Comparison of ENCODE assay signal across 9 cellular contexts in the genomic region with DNA sequence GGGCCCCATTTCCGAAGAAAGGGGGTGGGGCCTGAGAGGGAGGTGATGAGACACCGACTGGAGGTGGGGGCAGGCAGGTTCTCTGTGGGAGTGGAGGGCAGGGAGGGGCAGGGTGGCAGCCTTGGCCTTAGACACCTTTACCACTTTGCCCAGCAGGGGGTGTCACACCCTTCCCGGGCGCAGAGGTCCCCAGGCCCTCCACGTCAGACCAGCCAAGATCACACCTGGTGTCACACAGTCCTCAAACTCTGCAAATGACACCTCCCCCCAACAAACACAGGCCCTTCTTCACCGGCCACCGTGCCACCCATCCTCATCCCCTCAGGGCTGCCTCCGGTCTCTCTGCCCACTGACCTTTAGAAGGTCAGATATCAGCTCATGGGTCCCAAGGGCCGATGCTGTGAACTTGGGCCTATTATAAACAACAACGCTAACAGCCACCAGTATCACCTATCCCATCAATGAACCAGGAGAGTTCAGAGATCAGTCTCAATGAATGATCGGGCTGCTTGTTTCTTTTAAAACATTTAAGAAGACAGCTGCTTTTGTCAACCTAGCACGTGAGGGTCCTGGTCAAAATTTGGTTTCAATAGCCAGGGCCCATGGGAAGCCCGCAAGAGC.
DNase-seq lines count a peak whose midpoint lies in the region; ATAC-seq, FAIRE-seq and TF ChIP-seq lines count a peak whose summit lies in the region.
"Had no signal": no experiment of that assay in that cellular context is flagged by ENCODE, and none has a peak within 500 bp of the region (broad histone marks: within the 10 kb centered on the region; RNA-seq: fewer than 3 reads in every experiment).

No MANE protein-coding gene starts in this region.

- no peaks in the 10 kb centered on the region for H3K9me3 ChIP-seq in CD4-positive, alpha-beta memory T cell (ENCODE audit: control insufficient read depth in 1 of 2, low read length in 2 of 2)
- no peaks in the 10 kb centered on the region for H3K9me3 ChIP-seq in neuron (ENCODE audit: low read length)

- H3K27ac ChIP-seq in CD4-positive, alpha-beta memory T cell (ENCODE audit: low read depth, low read length), result no peak overlapping the region

- H3K4me1 Mint-ChIP-seq in CD4-positive, alpha-beta memory T cell, result peaks cover 12 to 33% (median 20%) of the 10 kb centered on the region in 4 donors
- H3K4me1 Mint-ChIP-seq in WTC11, result peaks cover 14% of the 10 kb centered on the region
- peaks cover 4% of the 10 kb centered on the region for H3K4me1 Mint-ChIP-seq in chondrocyte (ENCODE audit: low read depth)

- no peak overlapping the region for H2AFZ ChIP-seq in neuron (ENCODE audit: low read depth, low read length)

- H3K9me3 Mint-ChIP-seq in CD4-positive, alpha-beta memory T cell, result no peaks in the 10 kb centered on the region
- H3K9me3 Mint-ChIP-seq in WTC11, result no peaks in the 10 kb centered on the region
- no peaks in the 10 kb centered on the region for H3K9me3 Mint-ChIP-seq in chondrocyte (ENCODE audit: low read depth)

- H3K27me3 Mint-ChIP-seq in CD4-positive, alpha-beta memory T cell, result peaks cover 0 to 1% of the 10 kb centered on the region in 2 donors
- peaks cover 29% of the 10 kb centered on the region for H3K27me3 Mint-ChIP-seq in WTC11 (ENCODE audit: low read depth)
- H3K27me3 Mint-ChIP-seq in chondrocyte (ENCODE audit: low read depth), result peaks cover 6% of the 10 kb centered on the region

- no peaks in the 10 kb centered on the region for H3K36me3 ChIP-seq in CD4-positive, alpha-beta memory T cell (ENCODE audit: insufficient read depth, low read length)
- H3K36me3 ChIP-seq in neuron (ENCODE audit: insufficient read depth, low read length), result no peaks in the 10 kb centered on the region

- no peak overlapping the region for H3K4me3 ChIP-seq in CD4-positive, alpha-beta memory T cell (ENCODE audit: low read length in 2 of 2)
- H3K4me3 ChIP-seq in neuron (ENCODE audit: low read length), result peak overlapping the region; percentile 57

- ATAC-seq in WTC11, result no peak

- FAIRE-seq in urothelium cell line (lab: Jason Lieb, UNC), result no peak

- peak overlapping the region; percentile 58 to 96 (median 94) for H3K4me3 Mint-ChIP-seq in CD4-positive, alpha-beta memory T cell
- H3K4me3 Mint-ChIP-seq in WTC11 (peak overlapping the region; percentile 72), chondrocyte (ENCODE audit: unreplicated experiment) (peak overlapping the region; percentile 75)

- POLR2A ChIA-PET in CD4-positive, alpha-beta memory T cell (lab: Charles Lee; ENCODE audit: partially characterized antibody), result interaction anchor here (1.1 kb wide), 1 partner anchor 10 kb away, joined by 4 read pairs; no protein-coding TSS in a partner anchor
- POLR2A ChIA-PET in WTC11 (lab: Charles Lee), result no interaction called here

- peak; percentile 58 to 71 (median 63) for DNase-seq in CD4-positive, alpha-beta memory T cell
- DNase-seq in HUDEP-2 (lab: John Stamatoyannopoulos, UW; ENCODE audit: unreplicated experiment in 76 of 76) (peak in 52 of 76 experiments; percentile 2 to 59 (median 36)), WTC11 (ENCODE audit: low spot score) (no peak), chondrocyte (ENCODE audit: low spot score) (no peak), urothelium cell line (ENCODE audit: low spot score) (peak; percentile 65), kidney glomerular epithelial cell (lab: John Stamatoyannopoulos, UW) (no peak), iPS-NIHi7 (ENCODE audit: extremely low spot score) (no peak)
- DNase-seq: left cardiac atrium had no signal

- intact Hi-C loops in CD4-positive, alpha-beta memory T cell (cut with micrococcal nuclease), result loop anchor here (1.0 to 10.0 kb wide), 4 partner anchors 175 to 250 kb away; no protein-coding TSS in a partner anchor

- peaks cover 21% of the 10 kb centered on the region for H3K4me1 ChIP-seq in CD4-positive, alpha-beta memory T cell (ENCODE audit: insufficient read depth, low read length)
- H3K4me1 ChIP-seq in neuron (ENCODE audit: insufficient read depth, low read length), result peaks cover 10% of the 10 kb centered on the region

- TF ChIP-seq CTCF in WTC11 (IDR thresholded peaks at IDR 0.05) (no peak), chondrocyte (IDR thresholded peaks at IDR 0.05) (peak; percentile 55)

- H3K36me3 Mint-ChIP-seq in CD4-positive, alpha-beta memory T cell, result peaks cover 0 to 12% of the 10 kb centered on the region in 2 donors
- no peaks in the 10 kb centered on the region for H3K36me3 Mint-ChIP-seq in WTC11
- no peaks in the 10 kb centered on the region for H3K36me3 Mint-ChIP-seq in chondrocyte (ENCODE audit: low read depth)

- no peaks in the 10 kb centered on the region for H3K27me3 ChIP-seq in CD4-positive, alpha-beta memory T cell (ENCODE audit: insufficient read depth, low read length)
- peaks cover 16% of the 10 kb centered on the region for H3K27me3 ChIP-seq in neuron (ENCODE audit: insufficient read depth, low read length)

- CTCF ChIA-PET in CD4-positive, alpha-beta memory T cell (lab: Charles Lee; ENCODE audit: partially characterized antibody), result interaction anchor here (0.8 to 2.5 kb wide), 5 partner anchors 174 to 217 kb away, joined by 3 to 16 read pairs (median 4); no protein-coding TSS in a partner anchor
- CTCF ChIA-PET in WTC11 (lab: Charles Lee), result interaction anchor here (1.2 kb wide), 1 partner anchor 144 kb away, joined by 3 read pairs; no protein-coding TSS in a partner anchor

- H3K27ac Mint-ChIP-seq in CD4-positive, alpha-beta memory T cell, result peak overlapping the region; percentile 62 to 96 (median 79)
- H3K27ac Mint-ChIP-seq in WTC11 (no peak overlapping the region), chondrocyte (ENCODE audit: unreplicated experiment) (no peak overlapping the region)

TF ChIP-seq in WTC11, 78 proteins besides CTCF, POLR2A, EP300 and RAD21 (continues in another document):
- TF ChIP-seq NFYB (CRISPR knock-in tag; conservative IDR thresholded peaks at IDR 0.05; ENCODE audit: low read depth), result no peak
- TF ChIP-seq ZNF138 (CRISPR knock-in tag; conservative IDR thresholded peaks at IDR 0.05), result no peak
- TF ChIP-seq, protein P1, sequence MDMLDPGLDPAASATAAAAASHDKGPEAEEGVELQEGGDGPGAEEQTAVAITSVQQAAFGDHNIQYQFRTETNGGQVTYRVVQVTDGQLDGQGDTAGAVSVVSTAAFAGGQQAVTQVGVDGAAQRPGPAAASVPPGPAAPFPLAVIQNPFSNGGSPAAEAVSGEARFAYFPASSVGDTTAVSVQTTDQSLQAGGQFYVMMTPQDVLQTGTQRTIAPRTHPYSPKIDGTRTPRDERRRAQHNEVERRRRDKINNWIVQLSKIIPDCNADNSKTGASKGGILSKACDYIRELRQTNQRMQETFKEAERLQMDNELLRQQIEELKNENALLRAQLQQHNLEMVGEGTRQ (CRISPR knock-in tag; IDR thresholded peaks at IDR 0.05), result no peak
- TF ChIP-seq AFF4 (CRISPR knock-in tag; IDR thresholded peaks at IDR 0.05; ENCODE audit: borderline replicate concordance), result no peak
- TF ChIP-seq, protein P2, sequence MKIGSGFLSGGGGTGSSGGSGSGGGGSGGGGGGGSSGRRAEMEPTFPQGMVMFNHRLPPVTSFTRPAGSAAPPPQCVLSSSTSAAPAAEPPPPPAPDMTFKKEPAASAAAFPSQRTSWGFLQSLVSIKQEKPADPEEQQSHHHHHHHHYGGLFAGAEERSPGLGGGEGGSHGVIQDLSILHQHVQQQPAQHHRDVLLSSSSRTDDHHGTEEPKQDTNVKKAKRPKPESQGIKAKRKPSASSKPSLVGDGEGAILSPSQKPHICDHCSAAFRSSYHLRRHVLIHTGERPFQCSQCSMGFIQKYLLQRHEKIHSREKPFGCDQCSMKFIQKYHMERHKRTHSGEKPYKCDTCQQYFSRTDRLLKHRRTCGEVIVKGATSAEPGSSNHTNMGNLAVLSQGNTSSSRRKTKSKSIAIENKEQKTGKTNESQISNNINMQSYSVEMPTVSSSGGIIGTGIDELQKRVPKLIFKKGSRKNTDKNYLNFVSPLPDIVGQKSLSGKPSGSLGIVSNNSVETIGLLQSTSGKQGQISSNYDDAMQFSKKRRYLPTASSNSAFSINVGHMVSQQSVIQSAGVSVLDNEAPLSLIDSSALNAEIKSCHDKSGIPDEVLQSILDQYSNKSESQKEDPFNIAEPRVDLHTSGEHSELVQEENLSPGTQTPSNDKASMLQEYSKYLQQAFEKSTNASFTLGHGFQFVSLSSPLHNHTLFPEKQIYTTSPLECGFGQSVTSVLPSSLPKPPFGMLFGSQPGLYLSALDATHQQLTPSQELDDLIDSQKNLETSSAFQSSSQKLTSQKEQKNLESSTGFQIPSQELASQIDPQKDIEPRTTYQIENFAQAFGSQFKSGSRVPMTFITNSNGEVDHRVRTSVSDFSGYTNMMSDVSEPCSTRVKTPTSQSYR (CRISPR knock-in tag; IDR thresholded peaks at IDR 0.05), result no peak

Comparison
In these comparisons a context has a peak if more than half of its experiments do, and no peak if none do; other contexts are left out.
1. DNase-seq: peak in CD4-positive, alpha-beta memory T cell (5 of 5), HUDEP-2 (52 of 76) and urothelium cell line (single experiment); none in WTC11 (single experiment), chondrocyte (single experiment), kidney glomerular epithelial cell (single experiment) and iPS-NIHi7 (single experiment).
2. H3K27ac Mint-ChIP-seq: peak in CD4-positive, alpha-beta memory T cell (7 of 7); none in WTC11 (single experiment) and chondrocyte (single experiment).
3. Peak in every context shown above with its lines, with median percentiles within 50 percentile points of each other: H3K4me3 Mint-ChIP-seq.